Comparison of ENCODE assay signal across 30 cellular contexts in the genomic region with DNA sequence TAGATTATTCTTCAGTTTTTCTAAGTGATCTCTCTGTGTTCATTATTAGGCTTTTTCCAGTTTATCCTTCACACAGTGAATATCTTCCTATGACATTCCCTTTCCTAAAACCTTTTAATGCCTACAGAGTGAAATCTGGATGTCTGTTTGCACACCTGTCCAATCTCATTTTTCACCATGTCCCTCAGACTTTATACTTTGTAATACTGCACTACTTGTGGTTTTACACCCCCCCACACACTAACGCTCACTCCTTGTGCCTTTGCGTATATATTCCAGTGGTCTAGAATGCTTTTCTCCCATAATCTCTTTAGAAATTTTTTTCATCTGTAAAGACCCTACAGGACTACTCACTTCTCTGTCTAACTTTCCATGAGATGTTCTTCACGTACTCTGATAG.
"Had no signal": no experiment of that assay in that cellular context is flagged by ENCODE, and none has a peak within 500 bp of the region (broad histone marks: within the 10 kb centered on the region; RNA-seq: fewer than 3 reads in every experiment).

No MANE protein-coding gene starts in this region.

- H3K27ac Mint-ChIP-seq: activated B cell treated with CpG ODN at 0.5 μM for 24 hours; activated CD4-positive, alpha-beta memory T cell treated with anti-CD3 and anti-CD28 coated beads for 36 hours; activated CD4-positive, alpha-beta T cell treated with anti-CD3 and anti-CD28 coated beads, Interleukin-2, amount 10 ng/mL, durations not matched to agents 24 days and 14 days; activated CD8-positive, alpha-beta T cell treated with anti-CD3 and anti-CD28 coated beads for 36 hours; activated naive CD4-positive, alpha-beta T cell treated with anti-CD3 and anti-CD28 coated beads for 36 hours; activated naive CD8-positive, alpha-beta T cell treated with anti-CD3 and anti-CD28 coated beads for 36 hours; activated T-cell treated with anti-CD3 and anti-CD28 coated beads, Interleukin-2, amount 50 U/mL, for 72 hours; T-helper 1 cell treated with Interleukin-12 subunit alpha and Interleukin-12 subunit beta and Interleukin-4 antibody, amounts not matched to agents 30 μg/mL and 1 μg/mL, for 36 hours; T-helper 2 cell treated with Interferon-gamma antibody and Interleukin-4, amounts not matched to agents 5 μg/mL and 100 μg/mL, for 36 hours had no signal

- DNase-seq: activated B cell treated with CpG ODN at 0.5 μM for 24 hours; activated CD4-positive, alpha-beta memory T cell treated with anti-CD3 and anti-CD28 coated beads for 36 hours; activated CD4-positive, alpha-beta T cell treated with anti-CD3 and anti-CD28 coated beads for 4 hours; activated CD4-positive, alpha-beta T cell treated with anti-CD3 and anti-CD28 coated beads, Interleukin-2, amount 10 ng/mL, durations not matched to agents 24 days and 14 days; activated CD4-positive, alpha-beta T cell treated with anti-CD3 and anti-CD28 coated beads, Interleukin-2, amount 50 U/mL, for 1 hour; activated CD4-positive, alpha-beta T cell treated with anti-CD3 and anti-CD28 coated beads, Interleukin-2, amount 50 U/mL, for 4 hours; activated CD4-positive, CD25-positive, alpha-beta regulatory T cell treated with anti-CD3 and anti-CD28 coated beads, Interleukin-2, amount 50 U/mL, for 72 hours; activated CD8-positive, alpha-beta memory T cell treated with anti-CD3 and anti-CD28 coated beads, Interleukin-2, amount 50 U/mL, for 4 hours; activated CD8-positive, alpha-beta T cell treated with anti-CD3 and anti-CD28 coated beads for 36 hours; activated effector memory CD4-positive, alpha-beta T cell treated with anti-CD3 and anti-CD28 coated beads, Interleukin-2, amount 50 U/mL, for 16 hours; activated gamma-delta T cell treated with Interleukin-2 at 50 U/mL for 16 hours; activated naive CD4-positive, alpha-beta T cell; activated naive CD4-positive, alpha-beta T cell treated with anti-CD3 and anti-CD28 coated beads for 36 hours; activated naive CD4-positive, alpha-beta T cell treated with anti-CD3 and anti-CD28 coated beads, Interleukin-2, amount 50 U/mL, for 16 hours; activated naive CD8-positive, alpha-beta T cell treated with anti-CD3 and anti-CD28 coated beads for 36 hours; activated T-cell treated with anti-CD3 and anti-CD28 coated beads for 4 hours; activated T-cell treated with anti-CD3 and anti-CD28 coated beads, Interleukin-2, amount 50 U/mL, for 1 hour; activated T-cell treated with anti-CD3 and anti-CD28 coated beads, Interleukin-2, amount 50 U/mL, for 4 hours; activated T-cell treated with anti-CD3 and anti-CD28 coated beads, Interleukin-2, amount 50 U/mL, for 72 hours; adrenal gland; amniotic stem cell; aorta; body of pancreas; brain microvascular endothelial cell; central memory CD4-positive, alpha-beta T cell; T-helper 2 cell; T-helper 9 cell had no signal

- H3K9me3 Mint-ChIP-seq: activated CD4-positive, alpha-beta memory T cell treated with anti-CD3 and anti-CD28 coated beads for 36 hours; activated CD4-positive, alpha-beta T cell treated with anti-CD3 and anti-CD28 coated beads, Interleukin-2, amount 10 ng/mL, durations not matched to agents 24 days and 14 days; activated CD8-positive, alpha-beta T cell treated with anti-CD3 and anti-CD28 coated beads for 36 hours; activated naive CD4-positive, alpha-beta T cell treated with anti-CD3 and anti-CD28 coated beads for 36 hours; activated naive CD8-positive, alpha-beta T cell treated with anti-CD3 and anti-CD28 coated beads for 36 hours; activated T-cell treated with anti-CD3 and anti-CD28 coated beads, Interleukin-2, amount 50 U/mL, for 4 hours; activated T-cell treated with anti-CD3 and anti-CD28 coated beads, Interleukin-2, amount 50 U/mL, for 72 hours; T-helper 1 cell treated with Interleukin-12 subunit alpha and Interleukin-12 subunit beta and Interleukin-4 antibody, amounts not matched to agents 30 μg/mL and 1 μg/mL, for 36 hours; T-helper 2 cell treated with Interferon-gamma antibody and Interleukin-4, amounts not matched to agents 5 μg/mL and 100 μg/mL, for 36 hours had no signal

- H3K4me3 Mint-ChIP-seq: activated B cell treated with CpG ODN at 0.5 μM for 24 hours; activated CD4-positive, alpha-beta memory T cell treated with anti-CD3 and anti-CD28 coated beads for 36 hours; activated CD4-positive, alpha-beta T cell treated with anti-CD3 and anti-CD28 coated beads, Interleukin-2, amount 10 ng/mL, durations not matched to agents 24 days and 14 days; activated CD8-positive, alpha-beta T cell treated with anti-CD3 and anti-CD28 coated beads for 36 hours; activated naive CD4-positive, alpha-beta T cell treated with anti-CD3 and anti-CD28 coated beads for 36 hours; activated naive CD8-positive, alpha-beta T cell treated with anti-CD3 and anti-CD28 coated beads for 36 hours; activated T-cell treated with anti-CD3 and anti-CD28 coated beads, Interleukin-2, amount 50 U/mL, for 4 hours; activated T-cell treated with anti-CD3 and anti-CD28 coated beads, Interleukin-2, amount 50 U/mL, for 72 hours; T-helper 1 cell treated with Interleukin-12 subunit alpha and Interleukin-12 subunit beta and Interleukin-4 antibody, amounts not matched to agents 30 μg/mL and 1 μg/mL, for 36 hours; T-helper 2 cell treated with Interferon-gamma antibody and Interleukin-4, amounts not matched to agents 5 μg/mL and 100 μg/mL, for 36 hours had no signal

- H3K27me3 Mint-ChIP-seq: activated B cell treated with CpG ODN at 0.5 μM for 24 hours; activated CD4-positive, alpha-beta memory T cell treated with anti-CD3 and anti-CD28 coated beads for 36 hours; activated CD4-positive, alpha-beta T cell treated with anti-CD3 and anti-CD28 coated beads, Interleukin-2, amount 10 ng/mL, durations not matched to agents 24 days and 14 days; activated CD8-positive, alpha-beta T cell treated with anti-CD3 and anti-CD28 coated beads for 36 hours; activated naive CD8-positive, alpha-beta T cell treated with anti-CD3 and anti-CD28 coated beads for 36 hours had no signal

- H3K4me1 Mint-ChIP-seq: activated B cell treated with CpG ODN at 0.5 μM for 24 hours; activated CD4-positive, alpha-beta T cell treated with anti-CD3 and anti-CD28 coated beads, Interleukin-2, amount 10 ng/mL, durations not matched to agents 24 days and 14 days; activated naive CD8-positive, alpha-beta T cell treated with anti-CD3 and anti-CD28 coated beads for 36 hours had no signal

- ATAC-seq: activated CD8-positive, alpha-beta T cell treated with anti-CD3 and anti-CD28 coated beads for 36 hours; activated naive CD4-positive, alpha-beta T cell treated with anti-CD3 and anti-CD28 coated beads, Interleukin-2, amount 50 U/mL, for 72 hours; activated T-cell treated with anti-CD3 and anti-CD28 coated beads, Interleukin-2, amount 50 U/mL, for 4 hours; activated T-cell treated with anti-CD3 and anti-CD28 coated beads, Interleukin-2, amount 50 U/mL, for 72 hours; body of pancreas had no signal
